Comparison of ENCODE assay signal across 28 cellular contexts in the genomic region with DNA sequence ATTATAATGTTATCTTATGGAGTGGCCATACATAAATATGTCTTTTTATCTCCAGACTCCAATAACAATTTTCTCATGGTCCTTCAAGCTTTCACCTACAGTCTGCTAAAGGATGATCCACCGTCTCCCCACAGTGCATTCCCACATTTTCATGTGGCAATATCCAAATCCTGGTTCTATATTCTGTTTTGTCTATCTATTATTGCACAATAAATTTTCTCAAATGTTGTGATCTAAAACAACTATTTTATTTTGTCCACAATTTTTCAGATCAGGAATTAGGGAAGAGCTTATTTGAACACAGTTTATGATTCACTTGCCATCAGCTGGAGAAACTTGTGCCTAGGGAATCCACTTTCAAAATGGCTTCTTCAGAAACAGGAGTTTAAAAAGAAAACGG.
DNase-seq lines count a peak whose midpoint lies in the region; ATAC-seq, FAIRE-seq and TF ChIP-seq lines count a peak whose summit lies in the region.
"Had no signal": no experiment of that assay in that cellular context is flagged by ENCODE, and none has a peak within 500 bp of the region (broad histone marks: within the 10 kb centered on the region; RNA-seq: fewer than 3 reads in every experiment).

No MANE protein-coding gene starts in this region.

- H3K36me3 ChIP-seq in H1 (ENCODE audit: control insufficient read depth in 2 of 4, insufficient read depth in 4 of 4, low read length in 3 of 4) (no peaks in the 10 kb centered on the region), GM23248 (ENCODE audit: low read depth) (no peaks in the 10 kb centered on the region)
- H3K36me3 ChIP-seq: BLaER1 treated with 17β-estradiol and CSF1 and Interleukin-3, amounts not matched to agents 10 nM and 100 nM had no signal

- H4K20me1 ChIP-seq in H1 (replicated peaks in 1 of 2; ENCODE audit: control insufficient read depth in 1 of 2, insufficient read depth in 2 of 2, low read length in 2 of 2) = no peaks in the 10 kb centered on the region
- no peaks in the 10 kb centered on the region for H4K20me1 ChIP-seq in GM23248 (ENCODE audit: insufficient read depth)
- H4K20me1 ChIP-seq: BLaER1 treated with 17β-estradiol and CSF1 and Interleukin-3, amounts not matched to agents 10 nM and 100 nM had no signal

- no peak overlapping the region for H4K5ac ChIP-seq in H1 (ENCODE audit: insufficient read length, low read depth, low read length)

- no peaks in the 10 kb centered on the region for H3K27me3 Mint-ChIP-seq in activated T-cell treated with anti-CD3 and anti-CD28 coated beads, Interleukin-2, amount 50 U/mL, for 72 hours (ENCODE audit: low read depth)
- H3K27me3 Mint-ChIP-seq: B cell; CD4-positive, alpha-beta T cell had no signal

- H3K9me3 ChIP-seq in H1 (ENCODE audit: insufficient read depth in 2 of 2, low read depth in 1 of 2, low read length in 1 of 2) (0 out of 4 replicates have a peak, but pooled peaks cover 0 to 5% of the 10 kb centered on the region in 2 experiments), GM23248 (ENCODE audit: low read depth) (no peaks in the 10 kb centered on the region)
- H3K9me3 ChIP-seq: Caco-2 had no signal

- no peaks in the 10 kb centered on the region for H3K9me2 ChIP-seq in GM23248 (ENCODE audit: insufficient read depth)

- TF ChIP-seq RAD21 in Ishikawa (IDR thresholded peaks at IDR 0.05; ENCODE audit: low read depth) = no peak
- TF ChIP-seq RAD21 in H1 (IDR thresholded peaks at IDR 0.05 in 1 of 2, conservative IDR thresholded peaks at IDR 0.05 in 1 of 2; ENCODE audit: low read depth in 2 of 2, low read length in 2 of 2) = no peak

- no peak overlapping the region for H3K56ac ChIP-seq in H1 (replicated peaks; ENCODE audit: insufficient read length, low read depth, low read length)

- POLR2A ChIA-PET in H1 (lab: Charles Lee; ENCODE audit: partially characterized antibody) = no interaction called here

- H3K27ac ChIP-seq in H1 (ENCODE audit: low read depth, low read length) (no peak overlapping the region), GM23248 (no peak overlapping the region)
- H3K27ac ChIP-seq: 22Rv1; A549; BLaER1 treated with 17β-estradiol and CSF1 and Interleukin-3, amounts not matched to agents 10 nM and 100 nM; C4-2B had no signal

- no peaks in the 10 kb centered on the region for H3K79me1 ChIP-seq in H1 (ENCODE audit: low read depth, low read length)

- H3K23me2 ChIP-seq in H1 (ENCODE audit: low read depth, low read length) = no peaks in the 10 kb centered on the region

- no peak for DNase-seq in activated T-cell treated with anti-CD3 and anti-CD28 coated beads, Interleukin-2, amount 50 U/mL, for 72 hours
- no peak for DNase-seq in activated T-cell treated with anti-CD3 and anti-CD28 coated beads for 4 hours
- DNase-seq in D721Med (ENCODE audit: insufficient read length, low spot score) = no peak
- no peak for DNase-seq in H1 (ENCODE audit: low read depth in 1 of 2, low spot score in 2 of 2)
- no peak for DNase-seq in GM23248
- no peak for DNase-seq in activated naive CD4-positive, alpha-beta T cell (lab: John Stamatoyannopoulos, UW)
- DNase-seq: AML-193; Caco-2; Calu3; CD4-positive, alpha-beta T cell; CD8-positive, alpha-beta T cell; DMS 273 treated with DMSO at 0.1 percent for 48 hours; DMS153; DMS53; DMS79; DND-41; EL; GDM1 had no signal

- H3K79me2 ChIP-seq in H1 (ENCODE audit: control insufficient read depth in 1 of 2, insufficient read depth in 2 of 2, low read length in 2 of 2) (no peaks in the 10 kb centered on the region), GM23248 (ENCODE audit: insufficient read depth) (no peaks in the 10 kb centered on the region)

- H2AFZ ChIP-seq in H1 (ENCODE audit: low read length) (no peak overlapping the region), GM23248 (no peak overlapping the region)

- H2AK5ac ChIP-seq in H1 (ENCODE audit: low read depth, low read length) = no peak overlapping the region

- H2BK20ac ChIP-seq in H1 (ENCODE audit: low read length) = no peak overlapping the region

- no peaks in the 10 kb centered on the region for H3K27me3 ChIP-seq in H1 (replicated peaks in 1 of 4; ENCODE audit: control insufficient read depth in 3 of 4, extremely low read depth in 1 of 4, insufficient read depth in 3 of 4, low read length in 3 of 4)
- no peaks in the 10 kb centered on the region for H3K27me3 ChIP-seq in GM23248 (replicated peaks; ENCODE audit: insufficient read depth)
- H3K27me3 ChIP-seq: BLaER1 treated with 17β-estradiol and CSF1 and Interleukin-3, amounts not matched to agents 10 nM and 100 nM had no signal

- no peak overlapping the region for H4K91ac ChIP-seq in H1 (replicated peaks; ENCODE audit: insufficient read length, low read length)

- H3K23ac ChIP-seq in H1 (ENCODE audit: insufficient read length) = no peak overlapping the region

- TF ChIP-seq EP300 in Ishikawa (IDR thresholded peaks at IDR 0.05; ENCODE audit: borderline replicate concordance) (no peak), H1 (IDR thresholded peaks at IDR 0.05; ENCODE audit: borderline replicate concordance in 1 of 2, low read depth in 2 of 2, low read length in 2 of 2) (no peak)

- H3K9me3 Mint-ChIP-seq in activated T-cell treated with anti-CD3 and anti-CD28 coated beads, Interleukin-2, amount 50 U/mL, for 72 hours = peaks cover 0 to 9% of the 10 kb centered on the region in 2 donors

- no peak overlapping the region for H2BK5ac ChIP-seq in H1 (ENCODE audit: low read depth, low read length)

- no peak for TF ChIP-seq CTCF in D721Med (IDR thresholded peaks at IDR 0.05; ENCODE audit: insufficient read depth, missing control alignments)
- no peak for TF ChIP-seq CTCF in H1 (IDR thresholded peaks at IDR 0.05; ENCODE audit: control extremely low read depth in 1 of 3, insufficient read depth in 1 of 3, low read depth in 1 of 3, low read length in 3 of 3)

- no peak overlapping the region for H3K18ac ChIP-seq in H1 (ENCODE audit: extremely low read depth, low read length)

- H3K4me1 ChIP-seq in H1 (replicated peaks in 1 of 4; ENCODE audit: control insufficient read depth in 3 of 4, insufficient read depth in 4 of 4, low read length in 3 of 4) (no peaks in the 10 kb centered on the region), GM23248 (ENCODE audit: insufficient read depth) (no peaks in the 10 kb centered on the region)
- H3K4me1 ChIP-seq: A549; BLaER1 treated with 17β-estradiol and CSF1 and Interleukin-3, amounts not matched to agents 10 nM and 100 nM; Caco-2 had no signal

- no peak overlapping the region for H4K8ac ChIP-seq in H1 (ENCODE audit: extremely low read depth, insufficient read depth, low read length)

- peak overlapping the region; percentile 30 for H3K27ac Mint-ChIP-seq in activated T-cell treated with anti-CD3 and anti-CD28 coated beads, Interleukin-2, amount 50 U/mL, for 72 hours
- H3K27ac Mint-ChIP-seq: B cell; CD4-positive, alpha-beta T cell; CD8-positive, alpha-beta T cell had no signal

- WGBS in H1 (ENCODE audit: extremely low coverage in 1 of 2, insufficient coverage in 1 of 2, insufficient read length in 1 of 2, insufficient replicate concordance in 2 of 2, low coverage in 1 of 2, low lambda C conversion rate in 2 of 2, missing lambda C conversion rate in 1 of 2), 2 experiments = 100% methylated on average over 2 of the region's 2 CpGs; no CpG with 5 or more reads in 1 of the 2 experiments
- 7 to 9% methylated on average over 2 of the region's 2 CpGs for WGBS in GM23248 (ENCODE audit: low coverage in 1 of 2, low lambda C conversion rate in 2 of 2, missing lambda C conversion rate in 2 of 2), 2 experiments

- H3F3A ChIP-seq in GM23248 (ENCODE audit: insufficient read depth) = no peaks in the 10 kb centered on the region

- no peak for ATAC-seq in activated T-cell treated with anti-CD3 and anti-CD28 coated beads, Interleukin-2, amount 50 U/mL, for 72 hours (replicated peaks in 1 of 2)
- ATAC-seq: A549; CD8-positive, alpha-beta T cell; GM12878 had no signal

- H3K9ac ChIP-seq in H1 (replicated peaks in 1 of 4; ENCODE audit: extremely low read depth in 1 of 4, low read depth in 3 of 4, low read length in 3 of 4) (no peak overlapping the region), GM23248 (no peak overlapping the region)
- H3K9ac ChIP-seq: BLaER1 treated with 17β-estradiol and CSF1 and Interleukin-3, amounts not matched to agents 10 nM and 100 nM had no signal

- H2BK12ac ChIP-seq in H1 (ENCODE audit: low read depth, low read length) = no peak overlapping the region

- TF ChIP-seq POLR2A in H1 (IDR thresholded peaks at IDR 0.05; ENCODE audit: control extremely low read depth in 1 of 2, low read depth in 2 of 2, low read length in 2 of 2) = no peak

- no peaks in the 10 kb centered on the region for H3K4me1 Mint-ChIP-seq in activated T-cell treated with anti-CD3 and anti-CD28 coated beads, Interleukin-2, amount 50 U/mL, for 72 hours (ENCODE audit: low read depth)
- H3K4me1 Mint-ChIP-seq: B cell had no signal

- H3K4me3 Mint-ChIP-seq in activated T-cell treated with anti-CD3 and anti-CD28 coated beads, Interleukin-2, amount 50 U/mL, for 72 hours = no peak overlapping the region
- H3K4me3 Mint-ChIP-seq: B cell; CD4-positive, alpha-beta T cell; CD8-positive, alpha-beta T cell had no signal

- no peak overlapping the region for H3K4ac ChIP-seq in H1 (replicated peaks; ENCODE audit: insufficient read length, low read depth, low read length)

- no peak overlapping the region for H3K4me3 ChIP-seq in H1 (ENCODE audit: extremely low read depth in 1 of 4, insufficient read depth in 2 of 4, low read depth in 3 of 4, low read length in 4 of 4)
- no peak overlapping the region for H3K4me3 ChIP-seq in GM23248
- H3K4me3 ChIP-seq: A549; BLaER1 treated with 17β-estradiol and CSF1 and Interleukin-3, amounts not matched to agents 10 nM and 100 nM; GM12878 had no signal

- FAIRE-seq in D721Med (lab: Jason Lieb, UNC) = peak; percentile 75
- FAIRE-seq in H1 (lab: Jason Lieb, UNC) = no peak
- FAIRE-seq: A549, GM12878, GM12892, GM18507, GM19239 had no signal

- H2BK120ac ChIP-seq in H1 (replicated peaks; ENCODE audit: low read depth, low read length) = no peak overlapping the region

- H3K4me2 ChIP-seq in H1 (ENCODE audit: insufficient read depth in 1 of 2, low read depth in 2 of 2, low read length in 2 of 2) = no peak overlapping the region
- H3K4me2 ChIP-seq in GM23248 (ENCODE audit: unreplicated experiment) = no peak overlapping the region
- H3K4me2 ChIP-seq: A549; BLaER1 treated with 17β-estradiol and CSF1 and Interleukin-3, amounts not matched to agents 10 nM and 100 nM had no signal

- H3K14ac ChIP-seq in H1 (ENCODE audit: insufficient read length) = no peak overlapping the region

- peaks cover 0 to 2% of the 10 kb centered on the region in 2 donors for H3K36me3 Mint-ChIP-seq in activated T-cell treated with anti-CD3 and anti-CD28 coated beads, Interleukin-2, amount 50 U/mL, for 72 hours (ENCODE audit: insufficient read depth in 2 of 2)
- H3K36me3 Mint-ChIP-seq: CD8-positive, alpha-beta T cell had no signal

- CTCF ChIA-PET in H1 (lab: Charles Lee; ENCODE audit: partially characterized antibody) = no interaction called here

- no peak overlapping the region for H2BK15ac ChIP-seq in H1 (ENCODE audit: low read length)

- in situ Hi-C loops in GM23248 (cut with MboI) = no loop called here

TF ChIP-seq in Ishikawa, 13 proteins besides CTCF, POLR2A, EP300 and RAD21 (continues in another document):
- TF ChIP-seq ZBTB7A (IDR thresholded peaks at IDR 0.05; ENCODE audit: low read depth) (no peak), TCF12 (IDR thresholded peaks at IDR 0.05; ENCODE audit: low read depth) (no peak)

TF ChIP-seq in H1, 55 proteins besides CTCF, POLR2A, EP300 and RAD21 (continues in another document):
- no peak for TF ChIP-seq SP4 (IDR thresholded peaks at IDR 0.05; ENCODE audit: low read length)
- TF ChIP-seq FOSL1 (IDR thresholded peaks at IDR 0.05; ENCODE audit: insufficient read depth, low read depth, low read length) = no peak
